8 cellular contexts compared by ENCODE assay signal in the genomic region with DNA sequence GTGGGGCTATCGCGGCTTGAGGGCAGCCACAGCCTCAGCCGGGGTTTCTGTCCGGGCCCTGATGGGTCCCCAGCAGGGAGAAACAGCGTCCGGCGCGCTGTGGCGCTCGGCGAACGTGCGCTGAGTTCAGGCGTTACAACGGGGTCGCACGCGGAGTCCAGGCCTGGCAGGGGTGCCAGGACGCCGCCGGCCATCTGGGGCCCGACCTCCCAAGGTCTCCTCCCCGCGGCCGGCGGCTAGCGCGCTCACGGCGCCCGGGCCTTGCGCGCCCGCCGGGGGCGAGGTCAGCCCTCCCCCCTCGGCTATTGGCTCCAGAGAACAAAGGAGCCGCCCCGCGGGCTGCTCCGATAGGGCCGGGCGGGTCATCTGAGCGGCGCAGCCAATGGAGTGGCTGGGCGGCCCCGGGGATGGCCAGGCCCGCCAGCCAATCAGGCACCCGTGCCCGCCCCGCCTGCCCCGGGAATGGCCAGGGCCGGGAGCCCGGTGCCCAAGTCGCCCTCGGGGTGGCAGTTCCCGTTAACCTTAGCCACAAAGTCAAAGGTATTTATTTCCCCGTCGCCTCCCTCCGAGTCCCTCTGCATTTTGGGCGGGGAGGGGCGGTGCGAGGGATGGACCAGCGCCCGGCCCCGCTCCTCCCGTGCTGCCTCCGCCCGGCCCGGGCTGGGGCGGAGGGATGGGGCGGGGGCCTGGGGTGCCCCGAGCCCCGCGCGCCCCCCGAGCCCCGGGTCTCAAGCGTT. TPM values are rescaled to one million over a fixed set of nuclear protein-coding genes. Genes with fewer than 3 reads are reported as not detected.
A peak's percentile ranks its signal among the peaks of the same experiment; 100 is the strongest.
DNase-seq lines count a peak whose midpoint lies in the region; ATAC-seq and TF ChIP-seq lines count a peak whose summit lies in the region.

A gene (plus strand): TSS at position 478 of the 737 bp plus-strand sequence. CDS start 9,141 bp downstream, outside the sequence.

- POLR2A ChIA-PET in naive thymus-derived CD8-positive, alpha-beta T cell (lab: Charles Lee): interaction anchor here (1.0 to 2.5 kb wide), 6 partner anchors 10 to 27 kb away, joined by 3 to 37 read pairs (median 7); a partner anchor contains a TSS

- peak; percentile 98 for ATAC-seq in activated T-helper 17 cell treated with anti-CD3 and anti-CD28 coated beads, Interleukin-2, amount 50 U/mL, for 72 hours (replicated peaks)
- peak; percentile 93 to 96 for ATAC-seq in naive thymus-derived CD8-positive, alpha-beta T cell
- peak; percentile 92 for ATAC-seq in stimulated activated memory B cell treated with anti-CD40 and anti-IgM and Interleukin-4, amounts not matched to agents 10 μg/mL and 1 μg/mL and 100 μg/mL, for 72 hours

- peak within 1 kb of the TSS; percentile 85 for H3K27ac Mint-ChIP-seq in activated T-helper 17 cell treated with anti-CD3 and anti-CD28 coated beads, Interleukin-2, amount 50 U/mL, for 72 hours
- peak within 1 kb of the TSS; percentile 85 to 93 (median 90) for H3K27ac Mint-ChIP-seq in naive thymus-derived CD8-positive, alpha-beta T cell
- peak within 1 kb of the TSS; percentile 95 for H3K27ac Mint-ChIP-seq in stimulated activated memory B cell treated with anti-CD40 and anti-IgM and Interleukin-4, amounts not matched to agents 10 μg/mL and 1 μg/mL and 100 μg/mL, for 72 hours

- peaks cover 33% of the 10 kb centered on the region for H3K4me1 Mint-ChIP-seq in activated T-helper 17 cell treated with anti-CD3 and anti-CD28 coated beads, Interleukin-2, amount 50 U/mL, for 72 hours
- H3K4me1 Mint-ChIP-seq in naive thymus-derived CD8-positive, alpha-beta T cell: peaks cover 27 to 64% (median 60%) of the 10 kb centered on the region in 4 donors
- H3K4me1 Mint-ChIP-seq in stimulated activated memory B cell treated with anti-CD40 and anti-IgM and Interleukin-4, amounts not matched to agents 10 μg/mL and 1 μg/mL and 100 μg/mL, for 72 hours: peaks cover 90% of the 10 kb centered on the region

- TF ChIP-seq CTCF in LNCaP clone FGC (IDR thresholded peaks at IDR 0.05; ENCODE audit: control insufficient read depth, extremely low read depth, insufficient read depth) (no peak), fibroblast of mammary gland (conservative IDR thresholded peaks at IDR 0.05; ENCODE audit: control insufficient read depth, insufficient read depth, low read depth, low read length) (no peak)

- peak within 1 kb of the TSS; percentile 62 for H3K4me3 ChIP-seq in LNCaP clone FGC (ENCODE audit: low read depth, low read length)
- peak within 1 kb of the TSS; percentile 82 for H3K4me3 ChIP-seq in fibroblast of mammary gland (ENCODE audit: control insufficient read depth, low read depth, low read length)

- no peaks in the 10 kb centered on the region for H3K9me3 Mint-ChIP-seq in activated T-helper 17 cell treated with anti-CD3 and anti-CD28 coated beads, Interleukin-2, amount 50 U/mL, for 72 hours
- no peaks in the 10 kb centered on the region for H3K9me3 Mint-ChIP-seq in naive thymus-derived CD8-positive, alpha-beta T cell
- no peaks in the 10 kb centered on the region for H3K9me3 Mint-ChIP-seq in stimulated activated memory B cell treated with anti-CD40 and anti-IgM and Interleukin-4, amounts not matched to agents 10 μg/mL and 1 μg/mL and 100 μg/mL, for 72 hours

- H3K36me3 Mint-ChIP-seq in activated T-helper 17 cell treated with anti-CD3 and anti-CD28 coated beads, Interleukin-2, amount 50 U/mL, for 72 hours (ENCODE audit: low read depth): peaks cover 6% of the 10 kb centered on the region
- H3K36me3 Mint-ChIP-seq in naive thymus-derived CD8-positive, alpha-beta T cell: peaks cover 0 to 4% (median 0%) of the 10 kb centered on the region in 3 donors
- H3K36me3 Mint-ChIP-seq in stimulated activated memory B cell treated with anti-CD40 and anti-IgM and Interleukin-4, amounts not matched to agents 10 μg/mL and 1 μg/mL and 100 μg/mL, for 72 hours: peaks cover 8% of the 10 kb centered on the region

- peak; percentile 96 for DNase-seq in EH (ENCODE audit: low read depth)
- DNase-seq in GOT3 (lab: John Stamatoyannopoulos, UW): peak; percentile 82
- DNase-seq in LNCaP clone FGC (ENCODE audit: low read depth): peak; percentile 86
- DNase-seq in RPMI7951 (ENCODE audit: low read depth): peak; percentile 95
- DNase-seq in fibroblast of mammary gland (ENCODE audit: low read depth): peak; percentile 86
- DNase-seq in naive thymus-derived CD8-positive, alpha-beta T cell: peak; percentile 88 to 94 (median 91)

- peak within 1 kb of the TSS; percentile 91 for H3K4me3 Mint-ChIP-seq in activated T-helper 17 cell treated with anti-CD3 and anti-CD28 coated beads, Interleukin-2, amount 50 U/mL, for 72 hours
- H3K4me3 Mint-ChIP-seq in naive thymus-derived CD8-positive, alpha-beta T cell: peak within 1 kb of the TSS; percentile 82 to 95 (median 90)
- peak within 1 kb of the TSS; percentile 87 for H3K4me3 Mint-ChIP-seq in stimulated activated memory B cell treated with anti-CD40 and anti-IgM and Interleukin-4, amounts not matched to agents 10 μg/mL and 1 μg/mL and 100 μg/mL, for 72 hours

- no peaks in the 10 kb centered on the region for H3K27me3 Mint-ChIP-seq in activated T-helper 17 cell treated with anti-CD3 and anti-CD28 coated beads, Interleukin-2, amount 50 U/mL, for 72 hours
- H3K27me3 Mint-ChIP-seq in naive thymus-derived CD8-positive, alpha-beta T cell: no peaks in the 10 kb centered on the region
- no peaks in the 10 kb centered on the region for H3K27me3 Mint-ChIP-seq in stimulated activated memory B cell treated with anti-CD40 and anti-IgM and Interleukin-4, amounts not matched to agents 10 μg/mL and 1 μg/mL and 100 μg/mL, for 72 hours

RNA-seq across cellular contexts. Expression of the gene that starts here (rescaled TPM):
- total RNA-seq in RPMI7951 (2014; rRNA removed; shearing (Covaris generic)): 1.8 and 3.4 TPM in 2 replicates
- 1 to 10 TPM; 2.5 to 3.2 TPM for total RNA-seq in activated T-helper 17 cell treated with anti-CD3 and anti-CD28 coated beads, Interleukin-2, amount 50 U/mL, for 72 hours
- total RNA-seq in naive thymus-derived CD8-positive, alpha-beta T cell: 1 to 10 TPM; 5.6 to 5.9 TPM
- 1 to 10 TPM; 1.5 to 7.6 (median 3.1) TPM for polyA plus RNA-seq in naive thymus-derived CD8-positive, alpha-beta T cell

Comparison
In these comparisons a context has a peak if more than half of its experiments do, and no peak if none do; other contexts are left out.
1. Peak in every context shown above with its lines: DNase-seq, ATAC-seq and H3K4me3 ChIP-seq.